In genomic region chr19:54217522-54218247, GRCh38 we compare ENCODE assay signal across 4 cellular contexts. TPM values are rescaled to one million over a fixed set of nuclear protein-coding genes. Genes with fewer than 3 reads are reported as not detected.
"Had no signal": no experiment of that assay in that cellular context is flagged by ENCODE, and none has a peak within 500 bp of the region (broad histone marks: within the 10 kb centered on the region; RNA-seq: fewer than 3 reads in every experiment).

No MANE protein-coding gene starts in this region.

RNA-seq across cellular contexts. Expression of gene LILRB3, which starts 5.1 kb away (rescaled TPM):
- total RNA-seq: HT1080, K562, M059J had no signal
- polyA plus RNA-seq: SK-N-SH had no signal

RNA-seq across cellular contexts. Expression of gene LILRA6, which starts 24.9 kb away (rescaled TPM):
- total RNA-seq: HT1080, K562, M059J had no signal
- polyA plus RNA-seq: SK-N-SH had no signal
